ENCODE assay signal across 2 cellular contexts in the genomic region with DNA sequence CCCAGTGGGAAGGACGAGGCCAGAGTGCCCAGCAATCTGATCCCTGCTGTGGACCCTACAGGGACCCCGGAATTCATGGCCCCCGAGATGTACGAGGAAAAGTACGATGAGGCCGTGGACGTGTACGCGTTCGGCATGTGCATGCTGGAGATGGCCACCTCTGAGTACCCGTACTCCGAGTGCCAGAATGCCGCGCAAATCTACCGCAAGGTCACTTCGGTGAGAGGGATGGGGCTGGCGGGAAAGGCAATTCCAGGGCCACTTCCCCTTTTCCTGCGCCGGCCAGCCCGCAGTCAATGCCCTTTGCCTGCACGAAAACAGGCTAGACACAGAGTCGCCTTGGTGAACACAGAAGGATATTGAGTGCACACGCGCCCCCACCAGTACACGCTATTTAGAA.
TF ChIP-seq lines count a peak whose summit lies in the region.

No MANE protein-coding gene starts in this region.

TF ChIP-seq in SK-N-SH, 30 proteins besides CTCF, POLR2A, EP300 and RAD21 (continued from another document):
- no peak for TF ChIP-seq NRF1 (IDR thresholded peaks at IDR 0.05; ENCODE audit: low read depth, low read length)
- no peak for TF ChIP-seq RFX5 (IDR thresholded peaks at IDR 0.05; ENCODE audit: low read length)
- no peak for TF ChIP-seq FOSL2 (IDR thresholded peaks at IDR 0.05; ENCODE audit: borderline replicate concordance, low read depth)
- no peak for TF ChIP-seq EZH2phosphoT487 (IDR thresholded peaks at IDR 0.05; ENCODE audit: borderline replicate concordance, low read depth)
- TF ChIP-seq, protein P1, sequence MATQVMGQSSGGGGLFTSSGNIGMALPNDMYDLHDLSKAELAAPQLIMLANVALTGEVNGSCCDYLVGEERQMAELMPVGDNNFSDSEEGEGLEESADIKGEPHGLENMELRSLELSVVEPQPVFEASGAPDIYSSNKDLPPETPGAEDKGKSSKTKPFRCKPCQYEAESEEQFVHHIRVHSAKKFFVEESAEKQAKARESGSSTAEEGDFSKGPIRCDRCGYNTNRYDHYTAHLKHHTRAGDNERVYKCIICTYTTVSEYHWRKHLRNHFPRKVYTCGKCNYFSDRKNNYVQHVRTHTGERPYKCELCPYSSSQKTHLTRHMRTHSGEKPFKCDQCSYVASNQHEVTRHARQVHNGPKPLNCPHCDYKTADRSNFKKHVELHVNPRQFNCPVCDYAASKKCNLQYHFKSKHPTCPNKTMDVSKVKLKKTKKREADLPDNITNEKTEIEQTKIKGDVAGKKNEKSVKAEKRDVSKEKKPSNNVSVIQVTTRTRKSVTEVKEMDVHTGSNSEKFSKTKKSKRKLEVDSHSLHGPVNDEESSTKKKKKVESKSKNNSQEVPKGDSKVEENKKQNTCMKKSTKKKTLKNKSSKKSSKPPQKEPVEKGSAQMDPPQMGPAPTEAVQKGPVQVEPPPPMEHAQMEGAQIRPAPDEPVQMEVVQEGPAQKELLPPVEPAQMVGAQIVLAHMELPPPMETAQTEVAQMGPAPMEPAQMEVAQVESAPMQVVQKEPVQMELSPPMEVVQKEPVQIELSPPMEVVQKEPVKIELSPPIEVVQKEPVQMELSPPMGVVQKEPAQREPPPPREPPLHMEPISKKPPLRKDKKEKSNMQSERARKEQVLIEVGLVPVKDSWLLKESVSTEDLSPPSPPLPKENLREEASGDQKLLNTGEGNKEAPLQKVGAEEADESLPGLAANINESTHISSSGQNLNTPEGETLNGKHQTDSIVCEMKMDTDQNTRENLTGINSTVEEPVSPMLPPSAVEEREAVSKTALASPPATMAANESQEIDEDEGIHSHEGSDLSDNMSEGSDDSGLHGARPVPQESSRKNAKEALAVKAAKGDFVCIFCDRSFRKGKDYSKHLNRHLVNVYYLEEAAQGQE (IDR thresholded peaks at IDR 0.05; ENCODE audit: low read depth, low read length), result no peak
- no peak for TF ChIP-seq SMC3 (IDR thresholded peaks at IDR 0.05; ENCODE audit: low read depth, low read length)
- TF ChIP-seq, protein P2, sequence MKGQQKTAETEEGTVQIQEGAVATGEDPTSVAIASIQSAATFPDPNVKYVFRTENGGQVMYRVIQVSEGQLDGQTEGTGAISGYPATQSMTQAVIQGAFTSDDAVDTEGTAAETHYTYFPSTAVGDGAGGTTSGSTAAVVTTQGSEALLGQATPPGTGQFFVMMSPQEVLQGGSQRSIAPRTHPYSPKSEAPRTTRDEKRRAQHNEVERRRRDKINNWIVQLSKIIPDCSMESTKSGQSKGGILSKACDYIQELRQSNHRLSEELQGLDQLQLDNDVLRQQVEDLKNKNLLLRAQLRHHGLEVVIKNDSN (IDR thresholded peaks at IDR 0.05; ENCODE audit: borderline replicate concordance, low read depth), result no peak
- no peak for TF ChIP-seq GATA2 (CRISPR knock-in tag; IDR thresholded peaks at IDR 0.05)
- TF ChIP-seq FOXJ3 (CRISPR knock-in tag; IDR thresholded peaks at IDR 0.05), result no peak
- no peak for TF ChIP-seq NFIC (IDR thresholded peaks at IDR 0.05; ENCODE audit: borderline replicate concordance)
- TF ChIP-seq TEAD4 (IDR thresholded peaks at IDR 0.05; ENCODE audit: borderline replicate concordance, insufficient read depth), result no peak
- no peak for TF ChIP-seq TAF1 (IDR thresholded peaks at IDR 0.05; ENCODE audit: borderline replicate concordance, low read depth, low read length)
- TF ChIP-seq SIN3A (IDR thresholded peaks at IDR 0.05; ENCODE audit: borderline replicate concordance, low read depth, low read length), result no peak
- no peak for TF ChIP-seq TCF12 (IDR thresholded peaks at IDR 0.05)

TF ChIP-seq in SK-N-SH treated with all-trans-retinoic acid at 6 μM for 48 hours, 23 proteins besides CTCF, POLR2A, EP300 and RAD21 (continued from another document):
- TF ChIP-seq, protein P3, sequence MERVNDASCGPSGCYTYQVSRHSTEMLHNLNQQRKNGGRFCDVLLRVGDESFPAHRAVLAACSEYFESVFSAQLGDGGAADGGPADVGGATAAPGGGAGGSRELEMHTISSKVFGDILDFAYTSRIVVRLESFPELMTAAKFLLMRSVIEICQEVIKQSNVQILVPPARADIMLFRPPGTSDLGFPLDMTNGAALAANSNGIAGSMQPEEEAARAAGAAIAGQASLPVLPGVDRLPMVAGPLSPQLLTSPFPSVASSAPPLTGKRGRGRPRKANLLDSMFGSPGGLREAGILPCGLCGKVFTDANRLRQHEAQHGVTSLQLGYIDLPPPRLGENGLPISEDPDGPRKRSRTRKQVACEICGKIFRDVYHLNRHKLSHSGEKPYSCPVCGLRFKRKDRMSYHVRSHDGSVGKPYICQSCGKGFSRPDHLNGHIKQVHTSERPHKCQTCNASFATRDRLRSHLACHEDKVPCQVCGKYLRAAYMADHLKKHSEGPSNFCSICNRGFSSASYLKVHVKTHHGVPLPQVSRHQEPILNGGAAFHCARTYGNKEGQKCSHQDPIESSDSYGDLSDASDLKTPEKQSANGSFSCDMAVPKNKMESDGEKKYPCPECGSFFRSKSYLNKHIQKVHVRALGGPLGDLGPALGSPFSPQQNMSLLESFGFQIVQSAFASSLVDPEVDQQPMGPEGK (CRISPR knock-in tag; IDR thresholded peaks at IDR 0.05; ENCODE audit: borderline replicate concordance), result no peak
- TF ChIP-seq ZFP3 (CRISPR knock-in tag; IDR thresholded peaks at IDR 0.05) (no peak), ZNF8 (CRISPR knock-in tag; IDR thresholded peaks at IDR 0.05) (no peak), TOX (CRISPR knock-in tag; IDR thresholded peaks at IDR 0.05; ENCODE audit: borderline replicate concordance) (no peak)
- TF ChIP-seq, protein P4, sequence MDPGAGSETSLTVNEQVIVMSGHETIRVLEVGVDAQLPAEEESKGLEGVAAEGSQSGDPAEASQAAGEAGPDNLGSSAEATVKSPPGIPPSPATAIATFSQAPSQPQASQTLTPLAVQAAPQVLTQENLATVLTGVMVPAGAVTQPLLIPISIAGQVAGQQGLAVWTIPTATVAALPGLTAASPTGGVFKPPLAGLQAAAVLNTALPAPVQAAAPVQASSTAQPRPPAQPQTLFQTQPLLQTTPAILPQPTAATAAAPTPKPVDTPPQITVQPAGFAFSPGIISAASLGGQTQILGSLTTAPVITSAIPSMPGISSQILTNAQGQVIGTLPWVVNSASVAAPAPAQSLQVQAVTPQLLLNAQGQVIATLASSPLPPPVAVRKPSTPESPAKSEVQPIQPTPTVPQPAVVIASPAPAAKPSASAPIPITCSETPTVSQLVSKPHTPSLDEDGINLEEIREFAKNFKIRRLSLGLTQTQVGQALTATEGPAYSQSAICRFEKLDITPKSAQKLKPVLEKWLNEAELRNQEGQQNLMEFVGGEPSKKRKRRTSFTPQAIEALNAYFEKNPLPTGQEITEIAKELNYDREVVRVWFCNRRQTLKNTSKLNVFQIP (CRISPR knock-in tag; IDR thresholded peaks at IDR 0.05; ENCODE audit: borderline replicate concordance, low read depth), result no peak
- TF ChIP-seq, protein P5, sequence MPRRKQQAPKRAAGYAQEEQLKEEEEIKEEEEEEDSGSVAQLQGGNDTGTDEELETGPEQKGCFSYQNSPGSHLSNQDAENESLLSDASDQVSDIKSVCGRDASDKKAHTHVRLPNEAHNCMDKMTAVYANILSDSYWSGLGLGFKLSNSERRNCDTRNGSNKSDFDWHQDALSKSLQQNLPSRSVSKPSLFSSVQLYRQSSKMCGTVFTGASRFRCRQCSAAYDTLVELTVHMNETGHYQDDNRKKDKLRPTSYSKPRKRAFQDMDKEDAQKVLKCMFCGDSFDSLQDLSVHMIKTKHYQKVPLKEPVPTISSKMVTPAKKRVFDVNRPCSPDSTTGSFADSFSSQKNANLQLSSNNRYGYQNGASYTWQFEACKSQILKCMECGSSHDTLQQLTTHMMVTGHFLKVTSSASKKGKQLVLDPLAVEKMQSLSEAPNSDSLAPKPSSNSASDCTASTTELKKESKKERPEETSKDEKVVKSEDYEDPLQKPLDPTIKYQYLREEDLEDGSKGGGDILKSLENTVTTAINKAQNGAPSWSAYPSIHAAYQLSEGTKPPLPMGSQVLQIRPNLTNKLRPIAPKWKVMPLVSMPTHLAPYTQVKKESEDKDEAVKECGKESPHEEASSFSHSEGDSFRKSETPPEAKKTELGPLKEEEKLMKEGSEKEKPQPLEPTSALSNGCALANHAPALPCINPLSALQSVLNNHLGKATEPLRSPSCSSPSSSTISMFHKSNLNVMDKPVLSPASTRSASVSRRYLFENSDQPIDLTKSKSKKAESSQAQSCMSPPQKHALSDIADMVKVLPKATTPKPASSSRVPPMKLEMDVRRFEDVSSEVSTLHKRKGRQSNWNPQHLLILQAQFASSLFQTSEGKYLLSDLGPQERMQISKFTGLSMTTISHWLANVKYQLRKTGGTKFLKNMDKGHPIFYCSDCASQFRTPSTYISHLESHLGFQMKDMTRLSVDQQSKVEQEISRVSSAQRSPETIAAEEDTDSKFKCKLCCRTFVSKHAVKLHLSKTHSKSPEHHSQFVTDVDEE (CRISPR knock-in tag; IDR thresholded peaks at IDR 0.05), result no peak
